In the genomic region with DNA sequence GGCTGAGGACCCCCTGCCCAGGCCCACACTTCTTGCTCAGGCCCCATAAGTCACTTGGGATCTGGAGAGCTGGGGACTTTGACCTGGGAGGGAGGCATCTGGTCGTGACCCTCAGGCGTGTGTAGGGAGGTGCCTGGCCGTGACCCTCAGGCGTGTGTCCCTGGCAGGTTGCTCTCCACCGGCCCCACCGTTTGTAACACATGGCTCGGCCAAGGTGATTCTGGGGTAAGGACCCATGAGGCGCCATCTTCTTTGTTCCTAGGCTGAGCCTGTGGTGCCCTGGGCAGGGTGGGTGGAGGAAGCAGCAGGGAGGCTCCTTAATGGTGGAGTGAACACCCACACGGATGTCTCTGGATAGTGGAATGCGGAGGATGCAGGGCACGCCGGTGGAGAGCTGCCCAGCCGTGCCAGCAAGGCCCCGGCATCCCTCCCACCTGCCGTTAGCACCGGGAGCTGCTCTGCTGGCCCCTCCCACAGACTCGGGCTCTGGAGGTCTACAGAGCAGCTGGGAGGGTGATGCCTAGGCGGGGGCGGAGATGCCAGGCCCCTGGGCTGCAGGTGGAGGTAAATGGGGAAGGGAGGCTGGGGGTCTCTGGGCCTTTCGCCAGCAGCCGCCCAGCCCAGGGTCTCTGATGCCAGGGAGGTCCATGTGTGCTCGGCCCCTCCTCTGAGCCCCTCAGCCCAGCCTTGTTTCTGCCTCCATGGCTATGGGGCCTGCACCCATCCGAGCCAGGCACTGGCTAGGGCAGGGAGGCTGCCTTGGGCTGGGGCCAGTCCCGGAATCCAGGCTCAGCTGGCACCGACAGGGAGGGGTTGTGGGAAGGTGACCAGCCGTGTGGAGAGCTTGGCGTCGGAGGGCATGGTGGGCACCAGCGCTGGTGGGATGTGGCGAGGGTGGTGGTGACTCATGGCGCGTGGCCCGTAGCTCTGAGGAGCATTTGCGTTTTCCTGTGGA, we compare ENCODE assay signal across 15 cellular contexts. TPM values are rescaled to one million over a fixed set of nuclear protein-coding genes. Genes with fewer than 3 reads are reported as not detected.
DNase-seq lines count a peak whose midpoint lies in the region; ATAC-seq, FAIRE-seq and TF ChIP-seq lines count a peak whose summit lies in the region.
"Had no signal": no experiment of that assay in that cellular context is flagged by ENCODE, and none has a peak within 500 bp of the region (broad histone marks: within the 10 kb centered on the region; RNA-seq: fewer than 3 reads in every experiment).

No MANE protein-coding gene starts in this region.

- peaks cover 4% of the 10 kb centered on the region for H3K9me3 Mint-ChIP-seq in activated CD4-positive, alpha-beta memory T cell treated with anti-CD3 and anti-CD28 coated beads, Interleukin-2, amount 10 ng/mL, durations not matched to agents 7 days and 5 days

- CTCF ChIA-PET in A549 (lab: Yijun Ruan, JAX) = no interaction called here
- CTCF ChIA-PET in activated CD4-positive, alpha-beta memory T cell treated with anti-CD3 and anti-CD28 coated beads, Interleukin-2, amount 10 ng/mL, durations not matched to agents 7 days and 5 days (lab: Charles Lee) = interaction anchor here (0.8 kb wide), 1 partner anchor 103 kb away, joined by 3 read pairs; no protein-coding TSS in a partner anchor

- TF ChIP-seq CTCF in A549 (IDR thresholded peaks at IDR 0.05) = no peak
- TF ChIP-seq CTCF in esophagus muscularis mucosa (IDR thresholded peaks at IDR 0.05) = no peak
- no peak for TF ChIP-seq CTCF in thyroid gland (IDR thresholded peaks at IDR 0.05)

- no peaks in the 10 kb centered on the region for H3K9me3 ChIP-seq in A549
- H3K9me3 ChIP-seq in mucosa of rectum (ENCODE audit: control insufficient read depth in 2 of 2, low read length in 2 of 2) = no peaks in the 10 kb centered on the region
- H3K9me3 ChIP-seq in esophagus muscularis mucosa = no peaks in the 10 kb centered on the region
- no peaks in the 10 kb centered on the region for H3K9me3 ChIP-seq in thyroid gland
- H3K9me3 ChIP-seq: body of pancreas had no signal

- intact Hi-C loops in esophagus muscularis mucosa (cut with DNase I) = no loop called here
- intact Hi-C loops in thyroid gland (cut with DNase I) = no loop called here

- H3K36me3 ChIP-seq in mucosa of rectum (ENCODE audit: control insufficient read depth in 2 of 2, insufficient read depth in 2 of 2, low read length in 2 of 2) (no peaks in the 10 kb centered on the region), esophagus muscularis mucosa (no peaks in the 10 kb centered on the region), thyroid gland (no peaks in the 10 kb centered on the region)

- H3K4me1 ChIP-seq in A549 = peaks cover 17% of the 10 kb centered on the region
- H3K4me1 ChIP-seq in mucosa of rectum (ENCODE audit: control insufficient read depth in 2 of 2, insufficient read depth in 2 of 2, low read length in 2 of 2) = peaks cover 27 to 47% of the 10 kb centered on the region in 2 donors
- peaks cover 0 to 18% (median 9%) of the 10 kb centered on the region in 4 donors for H3K4me1 ChIP-seq in esophagus muscularis mucosa
- H3K4me1 ChIP-seq in thyroid gland = peaks cover 0 to 9% of the 10 kb centered on the region in 2 donors
- H3K4me1 ChIP-seq: body of pancreas had no signal

- H3K27ac ChIP-seq in A549 (peak overlapping the region in 1 of 2 experiments; percentile 60; a peak in 3 of 6 replicates), mucosa of rectum (ENCODE audit: low read depth in 2 of 2, low read length in 2 of 2) (peak overlapping the region; percentile 88 to 91), esophagus muscularis mucosa (replicated peaks in 1 of 4) (no peak overlapping the region), thyroid gland (no peak overlapping the region)
- H3K27ac ChIP-seq: body of pancreas, HL-60 had no signal

- TF ChIP-seq POLR2A in A549 (IDR thresholded peaks at IDR 0.05; ENCODE audit: low read length) = no peak
- TF ChIP-seq POLR2A in GM12892 (IDR thresholded peaks at IDR 0.05; ENCODE audit: low read depth, low read length) = no peak
- no peak for TF ChIP-seq POLR2A in esophagus muscularis mucosa (IDR thresholded peaks at IDR 0.05; ENCODE audit: low read depth)
- no peak for TF ChIP-seq POLR2A in thyroid gland (IDR thresholded peaks at IDR 0.05)

- H3K27me3 Mint-ChIP-seq in activated CD4-positive, alpha-beta memory T cell treated with anti-CD3 and anti-CD28 coated beads, Interleukin-2, amount 10 ng/mL, durations not matched to agents 7 days and 5 days = no peaks in the 10 kb centered on the region
- H3K27me3 Mint-ChIP-seq: CD4-positive, alpha-beta memory T cell had no signal

- 94% methylated on average over 23 of the region's 34 CpGs for WGBS in A549 (ENCODE audit: missing lambda C conversion rate)
- WGBS in esophagus muscularis mucosa = 86% methylated on average over 25 of the region's 34 CpGs
- WGBS in thyroid gland, 2 donors = 79 to 83% methylated on average over 19 to 29 of the region's 34 CpGs

- ATAC-seq in A549 (no peak), GM21447 (IDR thresholded peaks at IDR 0.05; ENCODE audit: unreplicated experiment) (no peak)
- ATAC-seq: body of pancreas had no signal

- TF ChIP-seq EP300 in A549 (IDR thresholded peaks at IDR 0.05) (no peak), esophagus muscularis mucosa (IDR thresholded peaks at IDR 0.05) (no peak)

- no peak overlapping the region for H3K27ac Mint-ChIP-seq in activated CD4-positive, alpha-beta memory T cell treated with anti-CD3 and anti-CD28 coated beads, Interleukin-2, amount 10 ng/mL, durations not matched to agents 7 days and 5 days
- H3K27ac Mint-ChIP-seq: CD4-positive, alpha-beta memory T cell had no signal

- H3K4me3 ChIP-seq in A549 (no peak overlapping the region), mucosa of rectum (ENCODE audit: low read length in 2 of 2) (peak overlapping the region in 1 of 2 donors; percentile 57), esophagus muscularis mucosa (no peak overlapping the region), thyroid gland (replicated peaks in 1 of 3) (no peak overlapping the region)
- H3K4me3 ChIP-seq: body of pancreas had no signal

- H3K4me2 ChIP-seq in A549 = peak overlapping the region; percentile 33

- H3K36me3 Mint-ChIP-seq in activated CD4-positive, alpha-beta memory T cell treated with anti-CD3 and anti-CD28 coated beads, Interleukin-2, amount 10 ng/mL, durations not matched to agents 7 days and 5 days (ENCODE audit: low read depth) = no peaks in the 10 kb centered on the region
- H3K36me3 Mint-ChIP-seq: CD4-positive, alpha-beta memory T cell had no signal

- H3K4me1 Mint-ChIP-seq in activated CD4-positive, alpha-beta memory T cell treated with anti-CD3 and anti-CD28 coated beads, Interleukin-2, amount 10 ng/mL, durations not matched to agents 7 days and 5 days = peaks cover 9% of the 10 kb centered on the region

- FAIRE-seq in A549 (lab: Jason Lieb, UNC) (no peak), GM12892 (lab: Jason Lieb, UNC) (no peak)
- FAIRE-seq: endothelial cell of umbilical vein had no signal

- H3K4me3 Mint-ChIP-seq in activated CD4-positive, alpha-beta memory T cell treated with anti-CD3 and anti-CD28 coated beads, Interleukin-2, amount 10 ng/mL, durations not matched to agents 7 days and 5 days = no peak overlapping the region
- H3K4me3 Mint-ChIP-seq: CD4-positive, alpha-beta memory T cell had no signal

- H3K9ac ChIP-seq in mucosa of rectum (ENCODE audit: low read depth in 1 of 2, low read length in 2 of 2) = peak overlapping the region; percentile 41 to 86

- H3K27me3 ChIP-seq in mucosa of rectum (ENCODE audit: control insufficient read depth in 2 of 2, insufficient read depth in 2 of 2, low read length in 2 of 2) (no peaks in the 10 kb centered on the region), esophagus muscularis mucosa (peaks cover 0 to 72% (median 7%) of the 10 kb centered on the region in 4 donors), thyroid gland (no peaks in the 10 kb centered on the region)

- DNase-seq in A549 (ENCODE audit: low read depth in 1 of 2, low spot score in 1 of 2) = no peak
- DNase-seq in GM12892 (ENCODE audit: insufficient read length) = peak; percentile 9
- peak; percentile 11 for DNase-seq in activated CD4-positive, alpha-beta memory T cell treated with anti-CD3 and anti-CD28 coated beads, Interleukin-2, amount 10 ng/mL, durations not matched to agents 7 days and 5 days
- DNase-seq in esophagus muscularis mucosa (ENCODE audit: extremely low spot score) = no peak
- DNase-seq in thyroid gland = no peak
- DNase-seq in Kasumi-1 (lab: John Stamatoyannopoulos, UW) = no peak
- DNase-seq: NCI-H82, T-helper 1 cell had no signal

- POLR2A ChIA-PET in A549 (lab: Yijun Ruan, JAX) = no interaction called here
- POLR2A ChIA-PET in activated CD4-positive, alpha-beta memory T cell treated with anti-CD3 and anti-CD28 coated beads, Interleukin-2, amount 10 ng/mL, durations not matched to agents 7 days and 5 days (lab: Charles Lee) = interaction anchor here (1.2 kb wide), 1 partner anchor 14 kb away, joined by 3 read pairs; no protein-coding TSS in a partner anchor

- TF ChIP-seq RAD21 in A549 (conservative IDR thresholded peaks at IDR 0.05 in 1 of 2, IDR thresholded peaks at IDR 0.05 in 1 of 2) = no peak

RNA-seq across cellular contexts. Expression of a gene that starts 1.1 kb away (rescaled TPM):
- polyA plus RNA-seq in A549 (2011; rRNA removed) = 0.15 TPM in 1 of 2 replicates, not detected in the other
- polyA plus RNA-seq in A549 (2012; cell fraction: cytosol; rRNA removed) = 0.20 and 0.38 TPM in 2 replicates
- 1.2 and 2.6 TPM in 2 replicates for polyA plus RNA-seq in A549 (2012; cell fraction: nucleus; rRNA removed)
- polyA plus RNA-seq in A549 (2017; fragmentation: RNase III; extraction: RNeasy Plus Mini Kit Qiagen cat#74134 plus additional on column Dnase treatment) = 0.41 to 0.86 TPM (median 0.61 TPM) in 3 replicates
- not detected in 2 replicates for polyA minus RNA-seq in A549 (2011; rRNA and poly(A)+ RNA removed)
- not detected for polyA plus RNA-seq in GM12892 (2012; ENCODE audit: missing spikeins)
- total RNA-seq in activated CD4-positive, alpha-beta memory T cell treated with anti-CD3 and anti-CD28 coated beads, Interleukin-2, amount 10 ng/mL, durations not matched to agents 7 days and 5 days = under 1 TPM; 0.23 to 0.58 TPM
- 1 to 10 TPM in 1 of 4 donors, not detected in 3; 2.7 TPM for total RNA-seq in esophagus muscularis mucosa
- not detected for total RNA-seq in thyroid gland
- total RNA-seq: body of pancreas, endothelial cell of umbilical vein had no signal
- polyA plus RNA-seq: endothelial cell of umbilical vein, neural cell had no signal

RNA-seq across cellular contexts. Expression of a gene that starts 33.5 kb away (rescaled TPM):
- polyA plus RNA-seq in A549 (2011; rRNA removed) (0.08 and 0.13 TPM in 2 replicates), A549 (2017; fragmentation: RNase III; extraction: RNeasy Plus Mini Kit Qiagen cat#74134 plus additional on column Dnase treatment) (0.19 to 0.70 TPM (median 0.25 TPM) in 3 replicates)
- 0.05 and 0.12 TPM in 2 replicates for polyA plus RNA-seq in A549 (2012; cell fraction: cytosol; rRNA removed)
- 1.2 and 1.8 TPM in 2 replicates for polyA plus RNA-seq in A549 (2012; cell fraction: nucleus; rRNA removed)
- not detected in 2 replicates for polyA minus RNA-seq in A549 (2011; rRNA and poly(A)+ RNA removed)
- 0.19 TPM for polyA plus RNA-seq in GM12892 (2012; ENCODE audit: missing spikeins)
- under 1 TPM; 0.38 to 0.43 TPM for total RNA-seq in activated CD4-positive, alpha-beta memory T cell treated with anti-CD3 and anti-CD28 coated beads, Interleukin-2, amount 10 ng/mL, durations not matched to agents 7 days and 5 days
- total RNA-seq in esophagus muscularis mucosa (1 to 10 TPM in 2 of 4 donors, not detected in 2; 1.5 to 5.4 TPM), thyroid gland (1 to 10 TPM in 2 of 4 donors, under 1 TPM in 1, not detected in 1; 0.78 to 5.7 (median 1.1) TPM)
- total RNA-seq: body of pancreas, endothelial cell of umbilical vein had no signal
- polyA plus RNA-seq: endothelial cell of umbilical vein, neural cell had no signal

RNA-seq across cellular contexts. Expression of a gene that starts 41.1 kb away (rescaled TPM):
- polyA plus RNA-seq in A549 (2011; rRNA removed) (6.5 and 7.0 TPM in 2 replicates), A549 (2017; fragmentation: RNase III; extraction: RNeasy Plus Mini Kit Qiagen cat#74134 plus additional on column Dnase treatment) (16.5 to 18.8 TPM (median 18.5 TPM) in 3 replicates)
- polyA plus RNA-seq in A549 (2012; cell fraction: cytosol; rRNA removed) = 17.3 and 21.6 TPM in 2 replicates
- polyA plus RNA-seq in A549 (2012; cell fraction: nucleus; rRNA removed) = 124 and 153 TPM in 2 replicates
- polyA minus RNA-seq in A549 (2011; rRNA and poly(A)+ RNA removed) = 7.9 and 15.7 TPM in 2 replicates
- 16.8 TPM for polyA plus RNA-seq in GM12892 (2012; ENCODE audit: missing spikeins)
- 10 to 100 TPM; 24.6 to 25.0 TPM for total RNA-seq in activated CD4-positive, alpha-beta memory T cell treated with anti-CD3 and anti-CD28 coated beads, Interleukin-2, amount 10 ng/mL, durations not matched to agents 7 days and 5 days
- total RNA-seq in esophagus muscularis mucosa (10 to 100 TPM; 10.9 to 16.3 (median 11.9) TPM), thyroid gland (10 to 100 TPM; 20.2 to 34.4 (median 23.0) TPM)

Comparison
In these comparisons a context has a peak if more than half of its experiments do, and no peak if none do; other contexts are left out.
1. DNase-seq: peak in GM12892 (single experiment) and activated CD4-positive, alpha-beta memory T cell treated with anti-CD3 and anti-CD28 coated beads, Interleukin-2, amount 10 ng/mL, durations not matched to agents 7 days and 5 days (single experiment); none in A549 (0 of 2), esophagus muscularis mucosa (single experiment), thyroid gland (0 of 2) and Kasumi-1 (0 of 2).
2. H3K27ac ChIP-seq: peak in mucosa of rectum (2 of 2); none in esophagus muscularis mucosa (0 of 4) and thyroid gland (0 of 3).